ENCODE assay signal across 1 cellular context in the genomic region with DNA sequence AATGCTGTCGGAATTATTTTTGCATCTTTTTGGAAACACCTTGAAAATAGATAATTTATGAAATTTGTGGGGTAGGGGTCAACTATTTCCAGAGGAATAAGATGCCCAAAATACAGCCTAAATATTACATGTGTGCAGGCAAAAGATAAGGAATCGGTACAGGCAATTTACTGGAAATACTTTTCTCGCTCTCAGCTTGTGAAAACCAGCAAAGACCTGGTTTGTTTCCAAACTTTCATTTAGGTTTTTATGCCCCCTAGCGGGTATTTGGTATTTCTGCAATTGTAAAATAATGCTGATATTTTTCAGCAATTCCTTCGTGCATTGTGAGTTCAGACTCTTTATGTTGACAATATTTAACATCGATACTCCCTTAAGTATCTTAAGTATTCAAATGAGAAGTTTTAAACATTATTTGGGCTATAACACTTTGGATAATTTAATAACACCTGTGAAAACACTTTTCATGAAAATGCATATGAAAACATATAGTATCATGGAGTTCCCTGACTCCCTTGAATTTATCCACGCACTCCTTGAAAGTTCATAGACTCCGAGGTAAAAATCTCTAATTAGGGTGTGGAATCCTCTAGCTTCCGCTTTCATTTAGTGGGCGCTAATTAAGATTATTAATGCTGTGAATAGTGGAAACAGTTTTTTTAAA.
A peak's percentile ranks its signal among the peaks of the same experiment; 100 is the strongest.
TF ChIP-seq lines count a peak whose summit lies in the region.

No MANE protein-coding gene starts in this region.

TF ChIP-seq in H1, 55 proteins besides CTCF, POLR2A, EP300 and RAD21:
- TF ChIP-seq, protein P1, sequence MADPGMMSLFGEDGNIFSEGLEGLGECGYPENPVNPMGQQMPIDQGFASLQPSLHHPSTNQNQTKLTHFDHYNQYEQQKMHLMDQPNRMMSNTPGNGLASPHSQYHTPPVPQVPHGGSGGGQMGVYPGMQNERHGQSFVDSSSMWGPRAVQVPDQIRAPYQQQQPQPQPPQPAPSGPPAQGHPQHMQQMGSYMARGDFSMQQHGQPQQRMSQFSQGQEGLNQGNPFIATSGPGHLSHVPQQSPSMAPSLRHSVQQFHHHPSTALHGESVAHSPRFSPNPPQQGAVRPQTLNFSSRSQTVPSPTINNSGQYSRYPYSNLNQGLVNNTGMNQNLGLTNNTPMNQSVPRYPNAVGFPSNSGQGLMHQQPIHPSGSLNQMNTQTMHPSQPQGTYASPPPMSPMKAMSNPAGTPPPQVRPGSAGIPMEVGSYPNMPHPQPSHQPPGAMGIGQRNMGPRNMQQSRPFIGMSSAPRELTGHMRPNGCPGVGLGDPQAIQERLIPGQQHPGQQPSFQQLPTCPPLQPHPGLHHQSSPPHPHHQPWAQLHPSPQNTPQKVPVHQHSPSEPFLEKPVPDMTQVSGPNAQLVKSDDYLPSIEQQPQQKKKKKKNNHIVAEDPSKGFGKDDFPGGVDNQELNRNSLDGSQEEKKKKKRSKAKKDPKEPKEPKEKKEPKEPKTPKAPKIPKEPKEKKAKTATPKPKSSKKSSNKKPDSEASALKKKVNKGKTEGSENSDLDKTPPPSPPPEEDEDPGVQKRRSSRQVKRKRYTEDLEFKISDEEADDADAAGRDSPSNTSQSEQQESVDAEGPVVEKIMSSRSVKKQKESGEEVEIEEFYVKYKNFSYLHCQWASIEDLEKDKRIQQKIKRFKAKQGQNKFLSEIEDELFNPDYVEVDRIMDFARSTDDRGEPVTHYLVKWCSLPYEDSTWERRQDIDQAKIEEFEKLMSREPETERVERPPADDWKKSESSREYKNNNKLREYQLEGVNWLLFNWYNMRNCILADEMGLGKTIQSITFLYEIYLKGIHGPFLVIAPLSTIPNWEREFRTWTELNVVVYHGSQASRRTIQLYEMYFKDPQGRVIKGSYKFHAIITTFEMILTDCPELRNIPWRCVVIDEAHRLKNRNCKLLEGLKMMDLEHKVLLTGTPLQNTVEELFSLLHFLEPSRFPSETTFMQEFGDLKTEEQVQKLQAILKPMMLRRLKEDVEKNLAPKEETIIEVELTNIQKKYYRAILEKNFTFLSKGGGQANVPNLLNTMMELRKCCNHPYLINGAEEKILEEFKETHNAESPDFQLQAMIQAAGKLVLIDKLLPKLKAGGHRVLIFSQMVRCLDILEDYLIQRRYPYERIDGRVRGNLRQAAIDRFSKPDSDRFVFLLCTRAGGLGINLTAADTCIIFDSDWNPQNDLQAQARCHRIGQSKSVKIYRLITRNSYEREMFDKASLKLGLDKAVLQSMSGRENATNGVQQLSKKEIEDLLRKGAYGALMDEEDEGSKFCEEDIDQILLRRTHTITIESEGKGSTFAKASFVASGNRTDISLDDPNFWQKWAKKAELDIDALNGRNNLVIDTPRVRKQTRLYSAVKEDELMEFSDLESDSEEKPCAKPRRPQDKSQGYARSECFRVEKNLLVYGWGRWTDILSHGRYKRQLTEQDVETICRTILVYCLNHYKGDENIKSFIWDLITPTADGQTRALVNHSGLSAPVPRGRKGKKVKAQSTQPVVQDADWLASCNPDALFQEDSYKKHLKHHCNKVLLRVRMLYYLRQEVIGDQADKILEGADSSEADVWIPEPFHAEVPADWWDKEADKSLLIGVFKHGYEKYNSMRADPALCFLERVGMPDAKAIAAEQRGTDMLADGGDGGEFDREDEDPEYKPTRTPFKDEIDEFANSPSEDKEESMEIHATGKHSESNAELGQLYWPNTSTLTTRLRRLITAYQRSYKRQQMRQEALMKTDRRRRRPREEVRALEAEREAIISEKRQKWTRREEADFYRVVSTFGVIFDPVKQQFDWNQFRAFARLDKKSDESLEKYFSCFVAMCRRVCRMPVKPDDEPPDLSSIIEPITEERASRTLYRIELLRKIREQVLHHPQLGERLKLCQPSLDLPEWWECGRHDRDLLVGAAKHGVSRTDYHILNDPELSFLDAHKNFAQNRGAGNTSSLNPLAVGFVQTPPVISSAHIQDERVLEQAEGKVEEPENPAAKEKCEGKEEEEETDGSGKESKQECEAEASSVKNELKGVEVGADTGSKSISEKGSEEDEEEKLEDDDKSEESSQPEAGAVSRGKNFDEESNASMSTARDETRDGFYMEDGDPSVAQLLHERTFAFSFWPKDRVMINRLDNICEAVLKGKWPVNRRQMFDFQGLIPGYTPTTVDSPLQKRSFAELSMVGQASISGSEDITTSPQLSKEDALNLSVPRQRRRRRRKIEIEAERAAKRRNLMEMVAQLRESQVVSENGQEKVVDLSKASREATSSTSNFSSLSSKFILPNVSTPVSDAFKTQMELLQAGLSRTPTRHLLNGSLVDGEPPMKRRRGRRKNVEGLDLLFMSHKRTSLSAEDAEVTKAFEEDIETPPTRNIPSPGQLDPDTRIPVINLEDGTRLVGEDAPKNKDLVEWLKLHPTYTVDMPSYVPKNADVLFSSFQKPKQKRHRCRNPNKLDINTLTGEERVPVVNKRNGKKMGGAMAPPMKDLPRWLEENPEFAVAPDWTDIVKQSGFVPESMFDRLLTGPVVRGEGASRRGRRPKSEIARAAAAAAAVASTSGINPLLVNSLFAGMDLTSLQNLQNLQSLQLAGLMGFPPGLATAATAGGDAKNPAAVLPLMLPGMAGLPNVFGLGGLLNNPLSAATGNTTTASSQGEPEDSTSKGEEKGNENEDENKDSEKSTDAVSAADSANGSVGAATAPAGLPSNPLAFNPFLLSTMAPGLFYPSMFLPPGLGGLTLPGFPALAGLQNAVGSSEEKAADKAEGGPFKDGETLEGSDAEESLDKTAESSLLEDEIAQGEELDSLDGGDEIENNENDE (IDR thresholded peaks at IDR 0.05; ENCODE audit: insufficient replicate concordance, low read length): peak; percentile 23
- TF ChIP-seq HDAC6 (IDR thresholded peaks at IDR 0.05; ENCODE audit: low read depth, low read length) (no peak), SP1 (IDR thresholded peaks at IDR 0.05; ENCODE audit: low read depth, low read length) (no peak), TEAD4 (IDR thresholded peaks at IDR 0.05; ENCODE audit: low read depth, low read length) (no peak)
